9 cellular contexts compared by ENCODE assay signal in the genomic region with DNA sequence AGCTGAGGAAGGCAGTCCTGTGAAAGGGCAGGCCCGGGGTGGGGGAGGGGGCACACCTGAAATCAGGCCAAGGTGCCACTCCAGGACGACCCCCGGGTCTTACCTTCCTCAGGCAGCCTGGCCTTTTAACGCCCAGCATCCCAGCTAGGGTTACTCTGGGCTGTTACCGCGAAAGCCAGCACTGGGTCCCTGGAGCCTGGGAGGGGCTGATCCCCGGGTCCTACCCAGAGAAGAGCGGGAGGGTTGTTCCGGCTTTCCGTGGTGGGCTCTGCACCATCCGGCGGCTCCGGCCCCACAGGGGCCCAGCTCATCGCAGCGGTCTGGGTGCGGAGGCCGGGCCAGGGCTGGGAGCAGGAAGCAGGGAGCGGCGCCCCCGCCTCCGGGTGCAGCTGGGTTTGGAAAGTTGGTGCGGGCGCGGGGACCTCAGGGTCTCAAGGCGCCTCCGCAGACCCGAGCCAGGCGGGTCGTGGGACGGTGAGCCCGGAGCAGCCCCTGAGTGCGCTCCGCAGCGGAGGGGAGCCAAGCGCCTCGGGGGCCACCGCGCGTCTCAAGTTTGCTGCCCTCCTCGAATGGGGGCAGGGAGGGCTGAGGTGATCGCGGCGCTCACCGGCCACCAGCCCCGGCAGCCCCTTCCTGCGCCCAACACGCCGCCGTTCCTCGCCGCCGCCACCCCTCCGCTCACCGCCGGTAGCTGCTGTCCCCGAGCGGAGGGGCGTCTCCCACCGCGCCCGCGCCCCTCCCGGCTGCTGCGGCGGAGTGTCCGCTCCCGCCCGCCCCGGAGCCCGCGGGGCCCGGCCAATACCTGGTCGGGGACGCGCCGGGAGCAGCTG. TPM values are rescaled to one million over a fixed set of nuclear protein-coding genes. Genes with fewer than 3 reads are reported as not detected.
DNase-seq lines count a peak whose midpoint lies in the region; ATAC-seq, FAIRE-seq and TF ChIP-seq lines count a peak whose summit lies in the region.
"Had no signal": no experiment of that assay in that cellular context is flagged by ENCODE, and none has a peak within 500 bp of the region (broad histone marks: within the 10 kb centered on the region; RNA-seq: fewer than 3 reads in every experiment).

No MANE protein-coding gene starts in this region.

- no peaks in the 10 kb centered on the region for H4K20me1 ChIP-seq in mammary epithelial cell (ENCODE audit: insufficient read depth, low read length)
- no peaks in the 10 kb centered on the region for H4K20me1 ChIP-seq in keratinocyte (ENCODE audit: control insufficient read depth, extremely low read depth, insufficient read depth, low read length)

- 3% methylated on average over 19 of the region's 76 CpGs for WGBS in mammary epithelial cell (ENCODE audit: low coverage, missing lambda C conversion rate)

- peaks cover 15% of the 10 kb centered on the region for H3K4me1 Mint-ChIP-seq in stimulated activated effector memory CD8-positive, alpha-beta T cell treated with anti-CD3 and anti-CD28 coated beads, Interleukin-12 subunit alpha, Interleukin-12 subunit beta, amount 100 ng/mL, for 72 hours

- H3K4me3 Mint-ChIP-seq in stimulated activated effector memory CD8-positive, alpha-beta T cell treated with anti-CD3 and anti-CD28 coated beads, Interleukin-12 subunit alpha, Interleukin-12 subunit beta, amount 100 ng/mL, for 72 hours: peak overlapping the region; percentile 39

- no peak overlapping the region for H3K27ac Mint-ChIP-seq in stimulated activated effector memory CD8-positive, alpha-beta T cell treated with anti-CD3 and anti-CD28 coated beads, Interleukin-12 subunit alpha, Interleukin-12 subunit beta, amount 100 ng/mL, for 72 hours

- H3K36me3 Mint-ChIP-seq in stimulated activated effector memory CD8-positive, alpha-beta T cell treated with anti-CD3 and anti-CD28 coated beads, Interleukin-12 subunit alpha, Interleukin-12 subunit beta, amount 100 ng/mL, for 72 hours: no peaks in the 10 kb centered on the region

- TF ChIP-seq RAD21 in Ishikawa (IDR thresholded peaks at IDR 0.05; ENCODE audit: low read depth): no peak

- peaks cover 13% of the 10 kb centered on the region for H3K27me3 ChIP-seq in mammary epithelial cell (ENCODE audit: insufficient read depth, low read length)
- H3K27me3 ChIP-seq in keratinocyte (ENCODE audit: control insufficient read depth, extremely low read depth, insufficient read depth, low read length): peaks cover 73% of the 10 kb centered on the region

- H3K36me3 ChIP-seq in mammary epithelial cell (ENCODE audit: insufficient read depth, low read length): no peaks in the 10 kb centered on the region
- no peaks in the 10 kb centered on the region for H3K36me3 ChIP-seq in keratinocyte (ENCODE audit: control insufficient read depth in 2 of 2, extremely low read depth in 1 of 2, insufficient read depth in 2 of 2, low read length in 2 of 2)

- in situ Hi-C loops in mammary epithelial cell (cut with MboI; ENCODE audit: low sequenced_read_pairs in 2 of 2): no loop called here

- H3K79me2 ChIP-seq in mammary epithelial cell (ENCODE audit: insufficient read depth, low read length) (no peaks in the 10 kb centered on the region), keratinocyte (ENCODE audit: control insufficient read depth, insufficient read depth, low read length) (no peaks in the 10 kb centered on the region)

- H3K9me3 Mint-ChIP-seq in stimulated activated effector memory CD8-positive, alpha-beta T cell treated with anti-CD3 and anti-CD28 coated beads, Interleukin-12 subunit alpha, Interleukin-12 subunit beta, amount 100 ng/mL, for 72 hours: no peaks in the 10 kb centered on the region

- no peak overlapping the region for H3K27ac ChIP-seq in mammary epithelial cell (ENCODE audit: insufficient read depth, low read depth, low read length)
- H3K27ac ChIP-seq in keratinocyte (ENCODE audit: control insufficient read depth, insufficient read depth, low read length): no peak overlapping the region

- FAIRE-seq in keratinocyte (lab: Jason Lieb, UNC): no peak

- CTCF ChIA-PET in mammary epithelial cell (lab: Charles Lee; ENCODE audit: low non-redundant PET): no interaction called here

- peak overlapping the region; percentile 88 for H3K4me2 ChIP-seq in mammary epithelial cell (ENCODE audit: insufficient read depth, low read depth, low read length)
- peak overlapping the region; percentile 51 for H3K4me2 ChIP-seq in keratinocyte (ENCODE audit: control insufficient read depth, extremely low read depth, insufficient read depth, low read depth, low read length)

- H2AFZ ChIP-seq in mammary epithelial cell (ENCODE audit: low read depth, low read length) (no peak overlapping the region), keratinocyte (ENCODE audit: control insufficient read depth, low read length) (no peak overlapping the region)

- H3K4me1 ChIP-seq in mammary epithelial cell (ENCODE audit: insufficient read depth, low read length): peaks cover 13% of the 10 kb centered on the region
- H3K4me1 ChIP-seq in keratinocyte (ENCODE audit: control insufficient read depth, extremely low read depth, insufficient read depth, low read length): no peaks in the 10 kb centered on the region

- H3K9ac ChIP-seq in mammary epithelial cell (ENCODE audit: insufficient read depth, low read length) (no peak overlapping the region), keratinocyte (ENCODE audit: control insufficient read depth, extremely low read depth, insufficient read depth, low read length) (no peak overlapping the region)

- ATAC-seq in stimulated activated effector memory CD8-positive, alpha-beta T cell treated with anti-CD3 and anti-CD28 coated beads, Interleukin-12 subunit alpha, Interleukin-12 subunit beta, amount 100 ng/mL, for 72 hours: no peak
- ATAC-seq in HG03039 (IDR thresholded peaks at IDR 0.05; ENCODE audit: unreplicated experiment): no peak

- DNase-seq in mammary epithelial cell: no peak
- DNase-seq in keratinocyte (ENCODE audit: low read depth, low spot score): no peak
- no peak for DNase-seq in stimulated activated effector memory CD8-positive, alpha-beta T cell treated with anti-CD3 and anti-CD28 coated beads, Interleukin-12 subunit alpha, Interleukin-12 subunit beta, amount 100 ng/mL, for 72 hours (ENCODE audit: low spot score in 2 of 2)
- no peak for DNase-seq in AG08396 (ENCODE audit: low spot score)
- no peak for DNase-seq in HT-29 (ENCODE audit: low spot score)
- DNase-seq in NCI-H2081 treated with DMSO at 0.1 percent for 48 hours (lab: John Stamatoyannopoulos, UW): no peak
- DNase-seq: NCI-H524 treated with DMSO at 0.1 percent for 48 hours had no signal

- TF ChIP-seq CTCF in mammary epithelial cell (conservative IDR thresholded peaks at IDR 0.05 in 1 of 2, IDR thresholded peaks at IDR 0.05 in 1 of 2; ENCODE audit: extremely low read depth in 1 of 2, insufficient read depth in 1 of 2, low read depth in 1 of 2, low read length in 2 of 2) (no peak), keratinocyte (optimal IDR thresholded peaks at IDR 0.05 in 1 of 3, IDR thresholded peaks at IDR 0.05 in 1 of 3, conservative IDR thresholded peaks at IDR 0.05 in 1 of 3; ENCODE audit: extremely low read depth in 1 of 3, insufficient read depth in 2 of 3, low read length in 3 of 3) (no peak)

- TF ChIP-seq EP300 in Ishikawa (IDR thresholded peaks at IDR 0.05; ENCODE audit: borderline replicate concordance): no peak

- H3K9me3 ChIP-seq in mammary epithelial cell (replicated peaks; ENCODE audit: insufficient read depth, low read length) (no peaks in the 10 kb centered on the region), keratinocyte (ENCODE audit: control insufficient read depth, low read depth, low read length) (no peaks in the 10 kb centered on the region)

- BruUV-seq in mammary epithelial cell (replicated peaks; lab: Mats Ljungman, UMichigan): no TSS peak

- intact Hi-C loops in mammary epithelial cell (cut with micrococcal nuclease): no loop called here

- dilution Hi-C loops in mammary epithelial cell (cut with HindIII; ENCODE audit: low sequenced_read_pairs) (loop anchor here (10.0 kb wide), 1 partner anchor 60 kb away; no protein-coding TSS in a partner anchor), keratinocyte (cut with MboI; ENCODE audit: extremely low pct_ligation_motif_present, low sequenced_read_pairs) (no loop called here)

- H3K4me3 ChIP-seq in mammary epithelial cell (replicated peaks in 1 of 3; ENCODE audit: insufficient read depth in 1 of 3, low read depth in 2 of 3, low read length in 3 of 3) (peak overlapping the region; percentile 24 to 50 (median 34)), keratinocyte (ENCODE audit: control insufficient read depth in 2 of 3, extremely low read depth in 1 of 3, insufficient read depth in 2 of 3, low read depth in 1 of 3, low read length in 3 of 3) (peak overlapping the region; percentile 20 to 38 (median 32))

- no peaks in the 10 kb centered on the region for H3K9me1 ChIP-seq in keratinocyte (ENCODE audit: control insufficient read depth, extremely low read depth, insufficient read depth, low read length)

TF ChIP-seq in Ishikawa, 13 proteins besides CTCF, POLR2A, EP300 and RAD21:
- TF ChIP-seq TAF1 (IDR thresholded peaks at IDR 0.05; ENCODE audit: low read depth): no peak
- TF ChIP-seq TEAD4 (IDR thresholded peaks at IDR 0.05): no peak
- peak; percentile 31; the same call in 1 of the 2 replicates for TF ChIP-seq ZBTB7A (IDR thresholded peaks at IDR 0.05; ENCODE audit: low read depth)
- TF ChIP-seq TCF12 (IDR thresholded peaks at IDR 0.05; ENCODE audit: low read depth): no peak
- TF ChIP-seq CREB1 (IDR thresholded peaks at IDR 0.05; ENCODE audit: low read depth): no peak

RNA-seq across cellular contexts. Expression of gene CHST1, which starts 0.8 kb away (rescaled TPM):
- total RNA-seq in mammary epithelial cell: 1 to 10 TPM in 1 of 2 donors, under 1 TPM in 1; 0.33 to 1.2 TPM
- 0.02 TPM for polyA plus RNA-seq in mammary epithelial cell
- not detected for polyA minus RNA-seq in mammary epithelial cell
- not detected in 3 replicates for polyA plus RNA-seq in keratinocyte
- 0.25 TPM for polyA plus RNA-seq in keratinocyte (2011; ENCODE audit: low read depth)
- 0.02 and 0.04 TPM in 2 replicates for polyA plus RNA-seq in keratinocyte (2011; cell fraction: cytosol; rRNA removed)
- polyA plus RNA-seq in keratinocyte (2011; cell fraction: nucleus; rRNA removed): 0.04 TPM in 1 of 2 replicates, not detected in the other
- 0.51 TPM in 1 of 2 replicates, not detected in the other for polyA plus RNA-seq in keratinocyte (2012; ENCODE audit: low replicate concordance)
- polyA minus RNA-seq in keratinocyte: not detected in 3 replicates
- polyA minus RNA-seq in keratinocyte (2011; cell fraction: cytosol; rRNA and poly(A)+ RNA removed): not detected
- not detected in 2 replicates for polyA minus RNA-seq in keratinocyte (2011; cell fraction: nucleus; rRNA and poly(A)+ RNA removed)
- total RNA-seq in HT-29 (2014; rRNA removed; shearing (Covaris generic)): not detected in 2 replicates
